24 cellular contexts compared by ENCODE assay signal in the genomic region with DNA sequence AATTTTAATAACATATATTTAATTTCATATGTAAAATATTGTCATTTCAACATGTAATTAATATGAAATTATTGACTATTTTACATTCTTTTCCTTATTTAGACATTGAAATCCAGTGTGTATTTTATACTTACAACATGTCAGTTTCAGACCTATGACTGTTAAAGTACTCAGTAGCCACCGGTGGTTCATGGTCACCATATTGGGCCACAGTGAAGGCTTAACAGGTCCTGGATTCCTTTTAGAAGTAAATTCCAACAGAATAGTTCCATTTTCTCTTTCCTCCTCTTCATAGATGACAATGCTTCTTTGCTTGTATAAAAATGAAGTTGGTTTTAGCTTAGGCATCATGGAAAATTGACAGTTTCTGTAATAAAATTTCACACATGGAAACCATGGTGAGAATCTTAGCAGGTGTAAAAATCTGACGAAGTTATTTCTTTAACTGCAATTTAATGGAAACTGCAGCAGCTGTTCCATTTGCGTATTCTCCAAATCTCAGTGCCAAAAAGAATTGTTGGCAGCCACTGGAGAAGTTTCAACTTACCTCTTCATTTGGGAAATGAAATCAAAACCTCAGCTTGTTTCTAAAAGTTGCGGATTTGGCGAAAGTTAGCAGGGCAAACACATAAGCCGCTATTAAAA.
"Had no signal": no experiment of that assay in that cellular context is flagged by ENCODE, and none has a peak within 500 bp of the region (broad histone marks: within the 10 kb centered on the region; RNA-seq: fewer than 3 reads in every experiment).

No MANE protein-coding gene starts in this region.

- ATAC-seq: effector memory CD8-positive, alpha-beta T cell; esophagus mucosa; gastrocnemius medialis; heart right ventricle; left cardiac atrium; left lung; left ventricle myocardium superior; lower lobe of right lung had no signal

- H3K27me3 Mint-ChIP-seq: dendritic cell treated with granulocyte-macrophage colony-stimulating factor and Interleukin-4, amounts not matched to agents 40 ng/mL and 50 ng/mL, for 4 days had no signal

- H3K9me3 ChIP-seq: colonic mucosa, esophagus squamous epithelium, gastrocnemius medialis, heart right ventricle, left lung, lower lobe of right lung had no signal

- H3K27ac Mint-ChIP-seq: dendritic cell treated with granulocyte-macrophage colony-stimulating factor and Interleukin-4, amounts not matched to agents 40 ng/mL and 50 ng/mL, for 4 days; effector memory CD8-positive, alpha-beta T cell; endodermal cell; mesothelial cell of epicardium had no signal

- H3K9me3 Mint-ChIP-seq: dendritic cell treated with granulocyte-macrophage colony-stimulating factor and Interleukin-4, amounts not matched to agents 40 ng/mL and 50 ng/mL, for 4 days; effector memory CD8-positive, alpha-beta T cell; endodermal cell had no signal

- H3K36me3 Mint-ChIP-seq: mesothelial cell of epicardium had no signal

- H3K27ac ChIP-seq: colonic mucosa, epithelial cell of prostate, esophagus squamous epithelium, gastrocnemius medialis, heart right ventricle, left lung, lower lobe of right lung had no signal

- H3K4me3 ChIP-seq: colonic mucosa, esophagus squamous epithelium, gastrocnemius medialis, heart right ventricle, left lung, lower lobe of right lung had no signal

- H3K4me3 Mint-ChIP-seq: dendritic cell treated with granulocyte-macrophage colony-stimulating factor and Interleukin-4, amounts not matched to agents 40 ng/mL and 50 ng/mL, for 4 days; effector memory CD8-positive, alpha-beta T cell; endodermal cell; mesothelial cell of epicardium had no signal

- H3K4me1 Mint-ChIP-seq: endodermal cell, mesothelial cell of epicardium had no signal

- H3K36me3 ChIP-seq: colonic mucosa, esophagus squamous epithelium, gastrocnemius medialis, left lung, lower lobe of right lung had no signal

- H3K27me3 ChIP-seq: colonic mucosa, esophagus squamous epithelium, gastrocnemius medialis, heart right ventricle, left lung had no signal

- DNase-seq: cerebellar nuclear complex; colonic mucosa; cortex of kidney; effector CD8-positive, alpha-beta T cell; effector memory CD8-positive, alpha-beta T cell; endodermal cell; erythroblast; esophagus squamous epithelium; foreskin fibroblast; foreskin melanocyte; gastrocnemius medialis; glutamatergic neuron; head of caudate nucleus; heart right ventricle; hippocampal formation; left cardiac atrium; left lung; left ventricle myocardium superior; lower lobe of right lung; mesenchymal stem cell had no signal

- H3K4me1 ChIP-seq: colonic mucosa, esophagus squamous epithelium, left lung, lower lobe of right lung had no signal
